ENCODE assay signal across 8 cellular contexts in genomic region chr12:114508529-114509129, GRCh38.
DNase-seq lines count a peak whose midpoint lies in the region; ATAC-seq, FAIRE-seq and TF ChIP-seq lines count a peak whose summit lies in the region.

No MANE protein-coding gene starts in this region.

- H3K9me3 ChIP-seq in breast epithelium = no peaks in the 10 kb centered on the region
- H3K9me3 ChIP-seq in keratinocyte (ENCODE audit: control insufficient read depth, low read depth, low read length) = no peaks in the 10 kb centered on the region

- no peaks in the 10 kb centered on the region for H4K20me1 ChIP-seq in keratinocyte (ENCODE audit: control insufficient read depth, extremely low read depth, insufficient read depth, low read length)

- TF ChIP-seq CTCF in WI38 (IDR thresholded peaks at IDR 0.05; ENCODE audit: low read depth, low read length) (peak; percentile 65), breast epithelium (IDR thresholded peaks at IDR 0.05) (peak; percentile 15 to 77 (median 70)), keratinocyte (optimal IDR thresholded peaks at IDR 0.05 in 1 of 3, IDR thresholded peaks at IDR 0.05 in 1 of 3, conservative IDR thresholded peaks at IDR 0.05 in 1 of 3; ENCODE audit: extremely low read depth in 1 of 3, insufficient read depth in 2 of 3, low read length in 3 of 3) (peak; percentile 71 to 82 (median 80))

- no peak for TF ChIP-seq POLR2A in breast epithelium (IDR thresholded peaks at IDR 0.05)

- ATAC-seq in GM19372 (IDR thresholded peaks at IDR 0.05; ENCODE audit: low read depth, unreplicated experiment) (peak; percentile 82), GM18861 (IDR thresholded peaks at IDR 0.05; ENCODE audit: unreplicated experiment) (no peak)

- H3K4me3 ChIP-seq in WI38 (ENCODE audit: low read depth, low read length) = no peak overlapping the region
- H3K4me3 ChIP-seq in breast epithelium = no peak overlapping the region
- no peak overlapping the region for H3K4me3 ChIP-seq in keratinocyte (ENCODE audit: control insufficient read depth in 2 of 3, extremely low read depth in 1 of 3, insufficient read depth in 2 of 3, low read depth in 1 of 3, low read length in 3 of 3)

- H2AFZ ChIP-seq in keratinocyte (ENCODE audit: control insufficient read depth, low read length) = no peak overlapping the region

- peak; percentile 44 for FAIRE-seq in keratinocyte (lab: Jason Lieb, UNC)

- H3K36me3 ChIP-seq in breast epithelium (no peaks in the 10 kb centered on the region), keratinocyte (ENCODE audit: control insufficient read depth in 2 of 2, extremely low read depth in 1 of 2, insufficient read depth in 2 of 2, low read length in 2 of 2) (no peaks in the 10 kb centered on the region)

- H3K4me2 ChIP-seq in keratinocyte (ENCODE audit: control insufficient read depth, extremely low read depth, insufficient read depth, low read depth, low read length) = no peak overlapping the region

- H3K27ac ChIP-seq in breast epithelium (no peak overlapping the region), keratinocyte (ENCODE audit: control insufficient read depth, insufficient read depth, low read length) (no peak overlapping the region)

- dilution Hi-C loops in keratinocyte (cut with MboI; ENCODE audit: extremely low pct_ligation_motif_present, low sequenced_read_pairs) = no loop called here

- H3K9me1 ChIP-seq in keratinocyte (ENCODE audit: control insufficient read depth, extremely low read depth, insufficient read depth, low read length) = no peaks in the 10 kb centered on the region

- DNase-seq in AML-193 (lab: John Stamatoyannopoulos, UW) (peak; percentile 50 to 57), NCI-H2171 (lab: John Stamatoyannopoulos, UW) (peak; percentile 34), breast epithelium (ENCODE audit: low spot score in 2 of 2) (peak; percentile 63 to 70), keratinocyte (ENCODE audit: low read depth, low spot score) (peak; percentile 17)
- peak; percentile 62 for DNase-seq in stimulated activated CD4-positive, alpha-beta T cell treated with anti-CD3 and anti-CD28 coated beads, Interleukin-1b, Interleukin-23, amount 100 ng/mL, for 48 hours

- no peaks in the 10 kb centered on the region for H3K4me1 ChIP-seq in breast epithelium
- no peaks in the 10 kb centered on the region for H3K4me1 ChIP-seq in keratinocyte (ENCODE audit: control insufficient read depth, extremely low read depth, insufficient read depth, low read length)

- no peaks in the 10 kb centered on the region for H3K79me2 ChIP-seq in keratinocyte (ENCODE audit: control insufficient read depth, insufficient read depth, low read length)

- H3K9ac ChIP-seq in keratinocyte (ENCODE audit: control insufficient read depth, extremely low read depth, insufficient read depth, low read length) = no peak overlapping the region

- intact Hi-C loops in breast epithelium (cut with DNase I; ENCODE audit: low total_unique reads) = no loop called here

- H3K27me3 ChIP-seq in breast epithelium (peaks cover 0 to 12% of the 10 kb centered on the region in 2 donors), keratinocyte (ENCODE audit: control insufficient read depth, extremely low read depth, insufficient read depth, low read length) (no peaks in the 10 kb centered on the region)
